Comparison of ENCODE assay signal across 3 cellular contexts in genomic region chr5:169002941-169003555, GRCh38.
TF ChIP-seq lines count a peak whose summit lies in the region.

No MANE protein-coding gene starts in this region.

TF ChIP-seq in SK-N-SH, 30 proteins besides CTCF, POLR2A, EP300 and RAD21:
- TF ChIP-seq ELF1 (IDR thresholded peaks at IDR 0.05), result no peak
- no peak for TF ChIP-seq REST (IDR thresholded peaks at IDR 0.05; ENCODE audit: low read depth, low read length)
- TF ChIP-seq EZH2phosphoT487 (IDR thresholded peaks at IDR 0.05; ENCODE audit: borderline replicate concordance, low read depth), result no peak
- no peak for TF ChIP-seq MEF2A (IDR thresholded peaks at IDR 0.05; ENCODE audit: borderline replicate concordance, low read depth)
- TF ChIP-seq USF2 (IDR thresholded peaks at IDR 0.05; ENCODE audit: borderline replicate concordance, low read depth, low read length), result no peak
- no peak for TF ChIP-seq RCOR1 (IDR thresholded peaks at IDR 0.05; ENCODE audit: low read length)
- no peak for TF ChIP-seq MXI1 (IDR thresholded peaks at IDR 0.05; ENCODE audit: low read depth, low read length)
- no peak for TF ChIP-seq RFX5 (IDR thresholded peaks at IDR 0.05; ENCODE audit: low read length)
- TF ChIP-seq USF1 (IDR thresholded peaks at IDR 0.05; ENCODE audit: borderline replicate concordance, low read depth), result no peak
- TF ChIP-seq GABPA (IDR thresholded peaks at IDR 0.05; ENCODE audit: low read depth), result no peak
- TF ChIP-seq TEAD4 (IDR thresholded peaks at IDR 0.05; ENCODE audit: borderline replicate concordance, insufficient read depth), result no peak
TF ChIP-seq in SK-N-SH: peak in this region for 0.

TF ChIP-seq in SK-N-SH treated with all-trans-retinoic acid at 6 μM for 48 hours, 23 proteins besides CTCF, POLR2A, EP300 and RAD21:
- TF ChIP-seq CREB5 (CRISPR knock-in tag; IDR thresholded peaks at IDR 0.05; ENCODE audit: low read depth) (no peak), TCF4 (CRISPR knock-in tag; IDR thresholded peaks at IDR 0.05; ENCODE audit: borderline replicate concordance) (no peak), GLIS3 (CRISPR knock-in tag; IDR thresholded peaks at IDR 0.05) (no peak), SNAI2 (CRISPR knock-in tag; IDR thresholded peaks at IDR 0.05) (no peak), ARNTL (CRISPR knock-in tag; IDR thresholded peaks at IDR 0.05; ENCODE audit: borderline replicate concordance, low read depth) (no peak), ESRRG (CRISPR knock-in tag; IDR thresholded peaks at IDR 0.05) (no peak), ZC3H10 (CRISPR knock-in tag; IDR thresholded peaks at IDR 0.05) (no peak)

TF ChIP-seq in H1, 55 proteins besides CTCF, POLR2A, EP300 and RAD21:
- TF ChIP-seq ATF2 (IDR thresholded peaks at IDR 0.05; ENCODE audit: low read length) (no peak), SAP30 (IDR thresholded peaks at IDR 0.05; ENCODE audit: insufficient read depth, insufficient replicate concordance, low read length) (no peak), HDAC6 (IDR thresholded peaks at IDR 0.05; ENCODE audit: low read depth, low read length) (no peak), TCF12 (IDR thresholded peaks at IDR 0.05; ENCODE audit: low read depth, low read length) (no peak), SP2 (IDR thresholded peaks at IDR 0.05; ENCODE audit: low read length) (no peak), KDM1A (IDR thresholded peaks at IDR 0.05; ENCODE audit: borderline replicate concordance, low read length) (no peak), POU5F1 (IDR thresholded peaks at IDR 0.05; ENCODE audit: low read depth, low read length) (no peak), NRF1 (IDR thresholded peaks at IDR 0.05; ENCODE audit: low read depth, low read length) (no peak), JUND (IDR thresholded peaks at IDR 0.05; ENCODE audit: low read length) (no peak), CHD7 (IDR thresholded peaks at IDR 0.05; ENCODE audit: insufficient replicate concordance, low read length) (no peak), MAX (IDR thresholded peaks at IDR 0.05) (no peak), SUZ12 (IDR thresholded peaks at IDR 0.05; ENCODE audit: low read length) (no peak), GTF2F1 (IDR thresholded peaks at IDR 0.05; ENCODE audit: borderline replicate concordance, low read depth, low read length) (no peak)
